In genomic region chr10:72320676-72321247, GRCh38 we compare ENCODE assay signal across 7 cellular contexts. TPM values are rescaled to one million over a fixed set of nuclear protein-coding genes. Genes with fewer than 3 reads are reported as not detected.
DNase-seq lines count a peak whose midpoint lies in the region; ATAC-seq and TF ChIP-seq lines count a peak whose summit lies in the region.

No MANE protein-coding gene starts in this region.

- peak; percentile 62 for ATAC-seq in left ventricle myocardium superior

- in situ Hi-C loops in GM13977 (cut with MboI; ENCODE audit: low pct_unique_long_range_greater_than_20kb, low sequenced_read_pairs, unreplicated experiment), result no loop called here

- no peaks in the 10 kb centered on the region for H3K36me3 ChIP-seq in HEK293 (ENCODE audit: control insufficient read depth in 2 of 2, insufficient read depth in 1 of 2, low read length in 2 of 2)
- H3K36me3 ChIP-seq in adipocyte (ENCODE audit: control insufficient read depth, insufficient read depth, low read length, severe bottlenecking), result no peaks in the 10 kb centered on the region
- no peaks in the 10 kb centered on the region for H3K36me3 ChIP-seq in sigmoid colon

- TF ChIP-seq EP300 in sigmoid colon (IDR thresholded peaks at IDR 0.05), result peak in 1 of 4 donors; percentile 67

- TF ChIP-seq CTCF in GM13977 (IDR thresholded peaks at IDR 0.05; ENCODE audit: extremely low read depth, insufficient read depth, missing control alignments) (no peak), HEK293 (tag by site-specific recombination; IDR thresholded peaks at IDR 0.05) (no peak), sigmoid colon (IDR thresholded peaks at IDR 0.05) (no peak)

- DNase-seq in GM13977 (ENCODE audit: low spot score) (peak; percentile 88), LoVo (ENCODE audit: low spot score) (peak; percentile 96), SK-N-DZ (ENCODE audit: low spot score) (peak; percentile 98), adipocyte (ENCODE audit: low read depth) (peak; percentile 99), left ventricle myocardium superior (peak; percentile 67), sigmoid colon (peak; percentile 96)

- H3K27me3 ChIP-seq in adipocyte (replicated peaks; ENCODE audit: control insufficient read depth, insufficient read depth, low read length) (no peaks in the 10 kb centered on the region), sigmoid colon (no peaks in the 10 kb centered on the region)

- POLR2A ChIA-PET in HEK293 (lab: Yijun Ruan, JAX), result interaction anchor here (0.6 to 5.5 kb wide), 14 partner anchors 11 to 161 kb away, joined by 3 to 110 read pairs (median 4); partner anchors contain the start of genes ANAPC16, ASCC1 and DDIT4

- H3K9ac ChIP-seq in adipocyte (ENCODE audit: low read length), result peak overlapping the region; percentile 88

- CTCF ChIA-PET in HEK293 (lab: Yijun Ruan, JAX), result interaction anchor here (0.9 to 1.9 kb wide), 7 partner anchors 11 to 195 kb away, joined by 3 to 7 read pairs (median 3); partner anchors contain the start of gene DDIT4

- TF ChIP-seq POLR2A in sigmoid colon (IDR thresholded peaks at IDR 0.05), result peak in 1 of 2 donors; percentile 26

- WGBS in sigmoid colon, 2 donors, result 48 to 78% methylated on average over 12 of the region's 12 CpGs

- no peaks in the 10 kb centered on the region for H3K9me3 ChIP-seq in HEK293 (ENCODE audit: control insufficient read depth, insufficient read depth, low read depth, low read length)
- no peaks in the 10 kb centered on the region for H3K9me3 ChIP-seq in adipocyte (ENCODE audit: control insufficient read depth, low read length)
- H3K9me3 ChIP-seq in sigmoid colon, result no peaks in the 10 kb centered on the region

- H3K27ac ChIP-seq in HEK293 (ENCODE audit: extremely low read depth, low read depth, low read length) (peak overlapping the region; percentile 77), sigmoid colon (peak overlapping the region; percentile 84 to 93 (median 86))

- H3K4me1 ChIP-seq in HEK293 (ENCODE audit: control insufficient read depth, insufficient read depth, low read length) (peaks cover 21% of the 10 kb centered on the region), adipocyte (ENCODE audit: control insufficient read depth, insufficient read depth, low read length) (peaks cover 57% of the 10 kb centered on the region), sigmoid colon (peaks cover 0 to 57% (median 55%) of the 10 kb centered on the region in 4 donors)

- intact Hi-C loops in left ventricle myocardium superior (cut with micrococcal nuclease) (loop anchor here (10.0 kb wide), 1 partner anchor 46 kb away; the partner anchor contains the start of gene DDIT4), sigmoid colon (cut with DNase I) (loop anchor here (1.0 kb wide), 1 partner anchor 47 kb away; the partner anchor contains the start of gene DDIT4)

- H3K4me3 ChIP-seq in HEK293 (ENCODE audit: low read depth, low read length) (no peak overlapping the region), adipocyte (ENCODE audit: low read length) (peak overlapping the region; percentile 50), sigmoid colon (no peak overlapping the region)

TF ChIP-seq in HEK293, 187 proteins besides CTCF, POLR2A, EP300 and RAD21 (continues in another document):
- TF ChIP-seq SETDB1 (IDR thresholded peaks at IDR 0.05; ENCODE audit: insufficient read length, low read length) (no peak), ZNF654 (tag by site-specific recombination; IDR thresholded peaks at IDR 0.05; ENCODE audit: low read depth) (no peak), ZNF148 (tag by site-specific recombination; IDR thresholded peaks at IDR 0.05; ENCODE audit: borderline replicate concordance) (no peak), ZNF704 (tag by site-specific recombination; IDR thresholded peaks at IDR 0.05) (no peak), ZNF670 (tag by site-specific recombination; IDR thresholded peaks at IDR 0.05; ENCODE audit: low read depth) (no peak), ZFP3 (tag by site-specific recombination; IDR thresholded peaks at IDR 0.05; ENCODE audit: low read depth) (no peak; the same call in 1 of the 2 replicates), ZNF146 (tag by site-specific recombination; IDR thresholded peaks at IDR 0.05) (no peak), YY1 (tag by site-specific recombination; IDR thresholded peaks at IDR 0.05) (no peak), ZNF48 (tag by site-specific recombination; IDR thresholded peaks at IDR 0.05) (no peak), ZNF530 (tag by site-specific recombination; IDR thresholded peaks at IDR 0.05; ENCODE audit: low read depth) (no peak), ZNF571 (tag by site-specific recombination; IDR thresholded peaks at IDR 0.05) (no peak), ZNF266 (tag by site-specific recombination; IDR thresholded peaks at IDR 0.05; ENCODE audit: low read depth) (no peak), AEBP2 (tag by site-specific recombination; IDR thresholded peaks at IDR 0.05; ENCODE audit: borderline replicate concordance) (no peak), MEIS1 (CRISPR knock-in tag; IDR thresholded peaks at IDR 0.05; ENCODE audit: borderline replicate concordance) (no peak), PRDM6 (tag by site-specific recombination; IDR thresholded peaks at IDR 0.05) (peak; percentile 21; the same call in 1 of the 2 replicates)

RNA-seq across cellular contexts. Expression of gene DNAJB12, which starts 34.0 kb away (rescaled TPM):
- polyA plus RNA-seq in SK-N-DZ (2014; cell fraction: cytosol; rRNA removed), result 17.7 and 18.7 TPM in 2 replicates
- 20.4 and 30.5 TPM in 2 replicates for polyA plus RNA-seq in SK-N-DZ (2014; cell fraction: nucleus; rRNA removed)
- 25.9 TPM for total RNA-seq in left ventricle myocardium superior
- 10 to 100 TPM; 22.4 to 38.5 (median 30.0) TPM for total RNA-seq in sigmoid colon
- 10 to 100 TPM in 2 of 3 donors, 1 to 10 TPM in 1; 9.5 to 28.7 (median 15.6) TPM for polyA plus RNA-seq in sigmoid colon

RNA-seq across cellular contexts. Expression of gene DDIT4, which starts 47.0 kb away (rescaled TPM):
- 50.3 and 61.1 TPM in 2 replicates for polyA plus RNA-seq in SK-N-DZ (2014; cell fraction: cytosol; rRNA removed)
- 30.1 and 38.3 TPM in 2 replicates for polyA plus RNA-seq in SK-N-DZ (2014; cell fraction: nucleus; rRNA removed)
- total RNA-seq in left ventricle myocardium superior, result 64.2 TPM
- total RNA-seq in sigmoid colon, result 100 to 1,000 TPM in 2 of 4 donors, 10 to 100 TPM in 2; 77.2 to 202 (median 133) TPM
- 100 to 1,000 TPM in 1 of 3 donors, 10 to 100 TPM in 2; 71.5 to 413 (median 85.3) TPM for polyA plus RNA-seq in sigmoid colon
